2 cellular contexts compared by ENCODE assay signal in the genomic region with DNA sequence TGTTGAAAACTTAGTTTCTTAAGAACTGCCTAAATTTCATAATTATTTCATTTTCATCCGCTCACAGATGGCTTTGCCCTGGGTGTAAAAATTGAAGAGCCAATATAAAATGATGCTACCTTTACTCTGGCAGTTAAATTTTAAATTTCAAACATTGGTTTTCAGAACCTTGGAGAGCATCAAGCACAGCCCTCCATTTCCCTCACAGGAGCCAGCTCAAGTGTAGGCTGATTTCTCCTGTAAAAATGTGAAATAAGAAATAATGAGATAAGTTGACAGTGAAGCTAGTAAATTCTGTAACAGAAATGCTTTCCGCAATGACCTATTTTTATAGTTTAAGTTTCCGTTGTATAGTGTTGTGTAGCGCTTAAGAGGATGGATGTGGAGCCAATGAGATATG.
TF ChIP-seq lines count a peak whose summit lies in the region.

No MANE protein-coding gene starts in this region.

TF ChIP-seq in Ishikawa, 13 proteins besides CTCF, POLR2A, EP300 and RAD21 (continued from another document):
- TF ChIP-seq, protein P1, sequence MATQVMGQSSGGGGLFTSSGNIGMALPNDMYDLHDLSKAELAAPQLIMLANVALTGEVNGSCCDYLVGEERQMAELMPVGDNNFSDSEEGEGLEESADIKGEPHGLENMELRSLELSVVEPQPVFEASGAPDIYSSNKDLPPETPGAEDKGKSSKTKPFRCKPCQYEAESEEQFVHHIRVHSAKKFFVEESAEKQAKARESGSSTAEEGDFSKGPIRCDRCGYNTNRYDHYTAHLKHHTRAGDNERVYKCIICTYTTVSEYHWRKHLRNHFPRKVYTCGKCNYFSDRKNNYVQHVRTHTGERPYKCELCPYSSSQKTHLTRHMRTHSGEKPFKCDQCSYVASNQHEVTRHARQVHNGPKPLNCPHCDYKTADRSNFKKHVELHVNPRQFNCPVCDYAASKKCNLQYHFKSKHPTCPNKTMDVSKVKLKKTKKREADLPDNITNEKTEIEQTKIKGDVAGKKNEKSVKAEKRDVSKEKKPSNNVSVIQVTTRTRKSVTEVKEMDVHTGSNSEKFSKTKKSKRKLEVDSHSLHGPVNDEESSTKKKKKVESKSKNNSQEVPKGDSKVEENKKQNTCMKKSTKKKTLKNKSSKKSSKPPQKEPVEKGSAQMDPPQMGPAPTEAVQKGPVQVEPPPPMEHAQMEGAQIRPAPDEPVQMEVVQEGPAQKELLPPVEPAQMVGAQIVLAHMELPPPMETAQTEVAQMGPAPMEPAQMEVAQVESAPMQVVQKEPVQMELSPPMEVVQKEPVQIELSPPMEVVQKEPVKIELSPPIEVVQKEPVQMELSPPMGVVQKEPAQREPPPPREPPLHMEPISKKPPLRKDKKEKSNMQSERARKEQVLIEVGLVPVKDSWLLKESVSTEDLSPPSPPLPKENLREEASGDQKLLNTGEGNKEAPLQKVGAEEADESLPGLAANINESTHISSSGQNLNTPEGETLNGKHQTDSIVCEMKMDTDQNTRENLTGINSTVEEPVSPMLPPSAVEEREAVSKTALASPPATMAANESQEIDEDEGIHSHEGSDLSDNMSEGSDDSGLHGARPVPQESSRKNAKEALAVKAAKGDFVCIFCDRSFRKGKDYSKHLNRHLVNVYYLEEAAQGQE (IDR thresholded peaks at IDR 0.05; ENCODE audit: low read depth): peak; percentile 82
- TF ChIP-seq TCF12 (IDR thresholded peaks at IDR 0.05; ENCODE audit: low read depth): no peak
- TF ChIP-seq YY1 (IDR thresholded peaks at IDR 0.05; ENCODE audit: low read depth): no peak
- TF ChIP-seq TEAD4 (IDR thresholded peaks at IDR 0.05): no peak
TF ChIP-seq in Ishikawa: peak in this region for 1.

TF ChIP-seq in K562, 482 proteins besides CTCF, POLR2A, EP300 and RAD21 (continued from another document):
- TF ChIP-seq, protein P2, sequence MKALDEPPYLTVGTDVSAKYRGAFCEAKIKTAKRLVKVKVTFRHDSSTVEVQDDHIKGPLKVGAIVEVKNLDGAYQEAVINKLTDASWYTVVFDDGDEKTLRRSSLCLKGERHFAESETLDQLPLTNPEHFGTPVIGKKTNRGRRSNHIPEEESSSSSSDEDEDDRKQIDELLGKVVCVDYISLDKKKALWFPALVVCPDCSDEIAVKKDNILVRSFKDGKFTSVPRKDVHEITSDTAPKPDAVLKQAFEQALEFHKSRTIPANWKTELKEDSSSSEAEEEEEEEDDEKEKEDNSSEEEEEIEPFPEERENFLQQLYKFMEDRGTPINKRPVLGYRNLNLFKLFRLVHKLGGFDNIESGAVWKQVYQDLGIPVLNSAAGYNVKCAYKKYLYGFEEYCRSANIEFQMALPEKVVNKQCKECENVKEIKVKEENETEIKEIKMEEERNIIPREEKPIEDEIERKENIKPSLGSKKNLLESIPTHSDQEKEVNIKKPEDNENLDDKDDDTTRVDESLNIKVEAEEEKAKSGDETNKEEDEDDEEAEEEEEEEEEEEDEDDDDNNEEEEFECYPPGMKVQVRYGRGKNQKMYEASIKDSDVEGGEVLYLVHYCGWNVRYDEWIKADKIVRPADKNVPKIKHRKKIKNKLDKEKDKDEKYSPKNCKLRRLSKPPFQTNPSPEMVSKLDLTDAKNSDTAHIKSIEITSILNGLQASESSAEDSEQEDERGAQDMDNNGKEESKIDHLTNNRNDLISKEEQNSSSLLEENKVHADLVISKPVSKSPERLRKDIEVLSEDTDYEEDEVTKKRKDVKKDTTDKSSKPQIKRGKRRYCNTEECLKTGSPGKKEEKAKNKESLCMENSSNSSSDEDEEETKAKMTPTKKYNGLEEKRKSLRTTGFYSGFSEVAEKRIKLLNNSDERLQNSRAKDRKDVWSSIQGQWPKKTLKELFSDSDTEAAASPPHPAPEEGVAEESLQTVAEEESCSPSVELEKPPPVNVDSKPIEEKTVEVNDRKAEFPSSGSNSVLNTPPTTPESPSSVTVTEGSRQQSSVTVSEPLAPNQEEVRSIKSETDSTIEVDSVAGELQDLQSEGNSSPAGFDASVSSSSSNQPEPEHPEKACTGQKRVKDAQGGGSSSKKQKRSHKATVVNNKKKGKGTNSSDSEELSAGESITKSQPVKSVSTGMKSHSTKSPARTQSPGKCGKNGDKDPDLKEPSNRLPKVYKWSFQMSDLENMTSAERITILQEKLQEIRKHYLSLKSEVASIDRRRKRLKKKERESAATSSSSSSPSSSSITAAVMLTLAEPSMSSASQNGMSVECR (CRISPR knock-in tag; IDR thresholded peaks at IDR 0.05): no peak
- TF ChIP-seq, protein P3, sequence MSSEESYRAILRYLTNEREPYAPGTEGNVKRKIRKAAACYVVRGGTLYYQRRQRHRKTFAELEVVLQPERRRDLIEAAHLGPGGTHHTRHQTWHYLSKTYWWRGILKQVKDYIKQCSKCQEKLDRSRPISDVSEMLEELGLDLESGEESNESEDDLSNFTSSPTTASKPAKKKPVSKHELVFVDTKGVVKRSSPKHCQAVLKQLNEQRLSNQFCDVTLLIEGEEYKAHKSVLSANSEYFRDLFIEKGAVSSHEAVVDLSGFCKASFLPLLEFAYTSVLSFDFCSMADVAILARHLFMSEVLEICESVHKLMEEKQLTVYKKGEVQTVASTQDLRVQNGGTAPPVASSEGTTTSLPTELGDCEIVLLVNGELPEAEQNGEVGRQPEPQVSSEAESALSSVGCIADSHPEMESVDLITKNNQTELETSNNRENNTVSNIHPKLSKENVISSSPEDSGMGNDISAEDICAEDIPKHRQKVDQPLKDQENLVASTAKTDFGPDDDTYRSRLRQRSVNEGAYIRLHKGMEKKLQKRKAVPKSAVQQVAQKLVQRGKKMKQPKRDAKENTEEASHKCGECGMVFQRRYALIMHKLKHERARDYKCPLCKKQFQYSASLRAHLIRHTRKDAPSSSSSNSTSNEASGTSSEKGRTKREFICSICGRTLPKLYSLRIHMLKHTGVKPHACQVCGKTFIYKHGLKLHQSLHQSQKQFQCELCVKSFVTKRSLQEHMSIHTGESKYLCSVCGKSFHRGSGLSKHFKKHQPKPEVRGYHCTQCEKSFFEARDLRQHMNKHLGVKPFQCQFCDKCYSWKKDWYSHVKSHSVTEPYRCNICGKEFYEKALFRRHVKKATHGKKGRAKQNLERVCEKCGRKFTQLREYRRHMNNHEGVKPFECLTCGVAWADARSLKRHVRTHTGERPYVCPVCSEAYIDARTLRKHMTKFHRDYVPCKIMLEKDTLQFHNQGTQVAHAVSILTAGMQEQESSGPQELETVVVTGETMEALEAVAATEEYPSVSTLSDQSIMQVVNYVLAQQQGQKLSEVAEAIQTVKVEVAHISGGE (CRISPR knock-in tag; IDR thresholded peaks at IDR 0.05): no peak
- TF ChIP-seq HEY1 (CRISPR knock-in tag; IDR thresholded peaks at IDR 0.05; ENCODE audit: borderline replicate concordance) (no peak), MIER1 (IDR thresholded peaks at IDR 0.05; ENCODE audit: low read depth) (peak; percentile 72; the same call in 1 of the 2 replicates), ZBTB7A (IDR thresholded peaks at IDR 0.05; ENCODE audit: borderline replicate concordance, control insufficient read depth, low read depth, low read length) (no peak), ZNF253 (CRISPR knock-in tag; conservative IDR thresholded peaks at IDR 0.05) (no peak), EHMT2 (IDR thresholded peaks at IDR 0.05) (peak; percentile 78), ZNF778 (CRISPR knock-in tag; IDR thresholded peaks at IDR 0.05) (no peak), ZNF316 (IDR thresholded peaks at IDR 0.05) (no peak), NR3C1 (CRISPR knock-in tag; IDR thresholded peaks at IDR 0.05) (no peak)
- TF ChIP-seq, protein P4, sequence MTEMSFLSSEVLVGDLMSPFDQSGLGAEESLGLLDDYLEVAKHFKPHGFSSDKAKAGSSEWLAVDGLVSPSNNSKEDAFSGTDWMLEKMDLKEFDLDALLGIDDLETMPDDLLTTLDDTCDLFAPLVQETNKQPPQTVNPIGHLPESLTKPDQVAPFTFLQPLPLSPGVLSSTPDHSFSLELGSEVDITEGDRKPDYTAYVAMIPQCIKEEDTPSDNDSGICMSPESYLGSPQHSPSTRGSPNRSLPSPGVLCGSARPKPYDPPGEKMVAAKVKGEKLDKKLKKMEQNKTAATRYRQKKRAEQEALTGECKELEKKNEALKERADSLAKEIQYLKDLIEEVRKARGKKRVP (CRISPR knock-in tag; IDR thresholded peaks at IDR 0.05): no peak
